8 cellular contexts compared by ENCODE assay signal in the genomic region with DNA sequence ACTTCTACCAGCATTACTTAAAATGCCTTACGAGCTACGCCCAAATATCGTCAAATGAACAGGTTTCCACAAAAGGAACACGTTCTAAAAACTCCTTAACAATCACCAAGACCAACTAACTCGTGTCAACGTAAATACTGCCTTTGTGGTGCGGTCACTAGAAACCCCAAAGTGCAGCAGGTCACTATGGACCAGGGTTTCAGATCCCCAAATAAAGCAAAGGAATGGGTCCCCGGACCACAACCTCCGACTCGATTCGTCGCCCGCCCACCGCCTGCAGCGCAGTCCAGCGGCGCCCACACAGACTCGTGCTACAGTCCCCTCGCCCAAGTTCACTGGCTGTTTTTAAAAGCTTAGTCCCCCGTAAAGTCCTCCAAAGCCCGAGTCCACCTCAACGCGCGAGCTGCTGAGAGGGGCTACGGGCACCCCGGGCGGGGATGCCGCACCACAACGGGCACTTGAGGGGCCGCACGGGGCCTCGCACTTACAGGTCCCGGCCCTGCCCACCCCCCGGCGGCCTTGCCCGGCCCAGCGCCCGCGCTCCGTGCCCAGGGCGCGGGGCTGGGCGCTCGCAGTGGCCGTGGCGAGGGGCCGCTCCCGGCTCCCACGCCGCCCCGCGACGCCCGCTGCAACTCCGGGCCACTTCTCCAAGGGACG. TPM values are rescaled to one million over a fixed set of nuclear protein-coding genes. Genes with fewer than 3 reads are reported as not detected.
DNase-seq lines count a peak whose midpoint lies in the region; ATAC-seq and TF ChIP-seq lines count a peak whose summit lies in the region.

No MANE protein-coding gene starts in this region.

- no peaks in the 10 kb centered on the region for H3K27me3 ChIP-seq in left ventricle myocardium inferior (ENCODE audit: low read depth)

- H3K4me3 ChIP-seq in left ventricle myocardium inferior, result peak overlapping the region; percentile 80

- H3K27ac ChIP-seq in left ventricle myocardium inferior (replicated peaks), result peak overlapping the region; percentile 100

- H3K4me3 Mint-ChIP-seq in T-helper 2 cell treated with Interferon-gamma antibody and Interleukin-4, amounts not matched to agents 5 μg/mL and 100 μg/mL, for 36 hours, result peak overlapping the region; percentile 81
- H3K4me3 Mint-ChIP-seq in activated T-helper 1 cell treated with anti-CD3 and anti-CD28 coated beads, Interleukin-12 subunit alpha, Interleukin-12 subunit beta, Interleukin-2, Interleukin-4 antibody, amounts not matched to agents 30 ng/mL and 10 ng/mL and 1 ng/mL, durations not matched to agents 14 hours and 24 hours and 36 hours, result peak overlapping the region; percentile 82

- TF ChIP-seq CTCF in left ventricle myocardium inferior (IDR thresholded peaks at IDR 0.05; ENCODE audit: borderline replicate concordance), result no peak

- H3K27ac Mint-ChIP-seq in T-helper 2 cell treated with Interferon-gamma antibody and Interleukin-4, amounts not matched to agents 5 μg/mL and 100 μg/mL, for 36 hours, result no peak overlapping the region
- H3K27ac Mint-ChIP-seq in activated T-helper 1 cell treated with anti-CD3 and anti-CD28 coated beads, Interleukin-12 subunit alpha, Interleukin-12 subunit beta, Interleukin-2, Interleukin-4 antibody, amounts not matched to agents 30 ng/mL and 10 ng/mL and 1 ng/mL, durations not matched to agents 14 hours and 24 hours and 36 hours, result peak overlapping the region; percentile 83

- H3K4me1 Mint-ChIP-seq in T-helper 2 cell treated with Interferon-gamma antibody and Interleukin-4, amounts not matched to agents 5 μg/mL and 100 μg/mL, for 36 hours (ENCODE audit: low read depth), result peaks cover 13% of the 10 kb centered on the region
- peaks cover 16% of the 10 kb centered on the region for H3K4me1 Mint-ChIP-seq in activated T-helper 1 cell treated with anti-CD3 and anti-CD28 coated beads, Interleukin-12 subunit alpha, Interleukin-12 subunit beta, Interleukin-2, Interleukin-4 antibody, amounts not matched to agents 30 ng/mL and 10 ng/mL and 1 ng/mL, durations not matched to agents 14 hours and 24 hours and 36 hours (ENCODE audit: low read depth)

- no peaks in the 10 kb centered on the region for H3K36me3 ChIP-seq in left ventricle myocardium inferior

- H3K9me3 ChIP-seq in left ventricle myocardium inferior (replicated peaks), result no peaks in the 10 kb centered on the region

- H3K4me1 ChIP-seq in left ventricle myocardium inferior, result peaks cover 67% of the 10 kb centered on the region

- H3K27me3 Mint-ChIP-seq in T-helper 2 cell treated with Interferon-gamma antibody and Interleukin-4, amounts not matched to agents 5 μg/mL and 100 μg/mL, for 36 hours (ENCODE audit: low read depth), result peaks cover 73% of the 10 kb centered on the region
- H3K27me3 Mint-ChIP-seq in activated T-helper 1 cell treated with anti-CD3 and anti-CD28 coated beads, Interleukin-12 subunit alpha, Interleukin-12 subunit beta, Interleukin-2, Interleukin-4 antibody, amounts not matched to agents 30 ng/mL and 10 ng/mL and 1 ng/mL, durations not matched to agents 14 hours and 24 hours and 36 hours (ENCODE audit: insufficient read depth), result peaks cover 55% of the 10 kb centered on the region

- H3K9me3 Mint-ChIP-seq in T-helper 2 cell treated with Interferon-gamma antibody and Interleukin-4, amounts not matched to agents 5 μg/mL and 100 μg/mL, for 36 hours, result no peaks in the 10 kb centered on the region
- H3K9me3 Mint-ChIP-seq in activated T-helper 1 cell treated with anti-CD3 and anti-CD28 coated beads, Interleukin-12 subunit alpha, Interleukin-12 subunit beta, Interleukin-2, Interleukin-4 antibody, amounts not matched to agents 30 ng/mL and 10 ng/mL and 1 ng/mL, durations not matched to agents 14 hours and 24 hours and 36 hours, result no peaks in the 10 kb centered on the region

- intact Hi-C loops in activated T-helper 1 cell treated with anti-CD3 and anti-CD28 coated beads, Interleukin-12 subunit alpha, Interleukin-12 subunit beta, Interleukin-2, Interleukin-4 antibody, amounts not matched to agents 30 ng/mL and 10 ng/mL and 1 ng/mL, durations not matched to agents 14 hours and 24 hours and 36 hours (cut with micrococcal nuclease), result loop anchor here (1.0 to 2.0 kb wide), 2 partner anchors 14 to 35 kb away; no protein-coding TSS in a partner anchor
- intact Hi-C loops in left ventricle myocardium inferior (cut with micrococcal nuclease), result loop anchor here (10.0 kb wide), 1 partner anchor 218 kb away; no protein-coding TSS in a partner anchor

- peaks cover 8% of the 10 kb centered on the region for H3K36me3 Mint-ChIP-seq in T-helper 2 cell treated with Interferon-gamma antibody and Interleukin-4, amounts not matched to agents 5 μg/mL and 100 μg/mL, for 36 hours (ENCODE audit: low read depth)
- H3K36me3 Mint-ChIP-seq in activated T-helper 1 cell treated with anti-CD3 and anti-CD28 coated beads, Interleukin-12 subunit alpha, Interleukin-12 subunit beta, Interleukin-2, Interleukin-4 antibody, amounts not matched to agents 30 ng/mL and 10 ng/mL and 1 ng/mL, durations not matched to agents 14 hours and 24 hours and 36 hours (ENCODE audit: low read depth), result peaks cover 7% of the 10 kb centered on the region

- no peak for DNase-seq in T-helper 2 cell treated with Interferon-gamma antibody and Interleukin-4, amounts not matched to agents 5 μg/mL and 100 μg/mL, for 36 hours (ENCODE audit: low spot score)
- DNase-seq in T-helper 2 cell (no peak), left ventricle myocardium inferior (peak; percentile 25), retina (peak; percentile 79), superior temporal gyrus (ENCODE audit: extremely low spot score) (no peak)
- no peak for DNase-seq in activated T-helper 1 cell treated with anti-CD3 and anti-CD28 coated beads, Interleukin-12 subunit alpha, Interleukin-12 subunit beta, Interleukin-2, Interleukin-4 antibody, amounts not matched to agents 30 ng/mL and 10 ng/mL and 1 ng/mL, durations not matched to agents 14 hours and 24 hours and 36 hours (ENCODE audit: low spot score)
- DNase-seq in stimulated activated CD4-positive, alpha-beta T cell treated with anti-CD3 and anti-CD28 coated beads, Interleukin-4, amount 100 ng/mL, for 1 hour, result no peak

- ATAC-seq in GM21423 (IDR thresholded peaks at IDR 0.05; ENCODE audit: unreplicated experiment), result no peak

RNA-seq across cellular contexts. Expression of gene NFIB, which starts 1.1 kb away (rescaled TPM):
- not detected in 2 replicates for total RNA-seq in activated T-helper 1 cell treated with anti-CD3 and anti-CD28 coated beads, Interleukin-12 subunit alpha, Interleukin-12 subunit beta, Interleukin-2, Interleukin-4 antibody, amounts not matched to agents 30 ng/mL and 10 ng/mL and 1 ng/mL, durations not matched to agents 14 hours and 24 hours and 36 hours
- 110 TPM for total RNA-seq in left ventricle myocardium inferior

Comparison
In these comparisons a context has a peak if more than half of its experiments do, and no peak if none do; other contexts are left out.
1. DNase-seq: peak in left ventricle myocardium inferior (single experiment) and retina (single experiment); none in T-helper 2 cell treated with Interferon-gamma antibody and Interleukin-4, amounts not matched to agents 5 μg/mL and 100 μg/mL, for 36 hours (single experiment), T-helper 2 cell (0 of 5), activated T-helper 1 cell treated with anti-CD3 and anti-CD28 coated beads, Interleukin-12 subunit alpha, Interleukin-12 subunit beta, Interleukin-2, Interleukin-4 antibody, amounts not matched to agents 30 ng/mL and 10 ng/mL and 1 ng/mL, durations not matched to agents 14 hours and 24 hours and 36 hours (single experiment), stimulated activated CD4-positive, alpha-beta T cell treated with anti-CD3 and anti-CD28 coated beads, Interleukin-4, amount 100 ng/mL, for 1 hour (single experiment) and superior temporal gyrus (single experiment).
2. RNA of gene NFIB, which starts 1.1 kb away (total RNA-seq): 110 TPM in left ventricle myocardium inferior (single experiment); not detected in activated T-helper 1 cell treated with anti-CD3 and anti-CD28 coated beads, Interleukin-12 subunit alpha, Interleukin-12 subunit beta, Interleukin-2, Interleukin-4 antibody, amounts not matched to agents 30 ng/mL and 10 ng/mL and 1 ng/mL, durations not matched to agents 14 hours and 24 hours and 36 hours; every median in the first group is over 10 times any median in the second.